In genomic region chr2:37168217-37168981, GRCh38 we compare ENCODE assay signal across 8 cellular contexts. TPM values are rescaled to one million over a fixed set of nuclear protein-coding genes. Genes with fewer than 3 reads are reported as not detected.
DNase-seq lines count a peak whose midpoint lies in the region; ATAC-seq and TF ChIP-seq lines count a peak whose summit lies in the region.

No MANE protein-coding gene starts in this region.

- no peak overlapping the region for H3K4me3 ChIP-seq in AG04449 (ENCODE audit: low read depth, low read length)
- no peak overlapping the region for H3K4me3 ChIP-seq in Karpas-422 (ENCODE audit: low read length)
- peak overlapping the region in 1 of 2 donors; percentile 20 for H3K4me3 ChIP-seq in mucosa of rectum (ENCODE audit: low read length in 2 of 2)

- H4K20me1 ChIP-seq in Karpas-422 (ENCODE audit: insufficient read depth, low read depth, low read length), result no peaks in the 10 kb centered on the region

- H3K27ac ChIP-seq in Karpas-422 (ENCODE audit: low read length) (no peak overlapping the region), mucosa of rectum (ENCODE audit: low read depth in 2 of 2, low read length in 2 of 2) (peak overlapping the region; percentile 38 to 48)

- peaks cover 2% of the 10 kb centered on the region for H3K27me3 Mint-ChIP-seq in endothelial cell (ENCODE audit: unreplicated experiment)

- ATAC-seq in HG03139 (IDR thresholded peaks at IDR 0.05; ENCODE audit: unreplicated experiment), result no peak

- H3K36me3 ChIP-seq in Karpas-422 (ENCODE audit: insufficient read depth, low read length) (no peaks in the 10 kb centered on the region), mucosa of rectum (ENCODE audit: control insufficient read depth in 2 of 2, insufficient read depth in 2 of 2, low read length in 2 of 2) (no peaks in the 10 kb centered on the region)

- no peak overlapping the region for H3K9ac ChIP-seq in Karpas-422 (ENCODE audit: low read length)
- peak overlapping the region in 1 of 2 donors; percentile 43 for H3K9ac ChIP-seq in mucosa of rectum (ENCODE audit: low read depth in 1 of 2, low read length in 2 of 2)

- no peaks in the 10 kb centered on the region for H3K9me2 ChIP-seq in Karpas-422 (replicated peaks; ENCODE audit: insufficient read depth, low read length)

- POLR2A ChIA-PET in AG04449 (lab: Yijun Ruan, JAX), result no interaction called here

- TF ChIP-seq CTCF in AG04449 (IDR thresholded peaks at IDR 0.05; ENCODE audit: insufficient read depth, low read length, missing control alignments), result peak; percentile 61
- peak; percentile 84 for TF ChIP-seq CTCF in endothelial cell (IDR thresholded peaks at IDR 0.05; ENCODE audit: unreplicated experiment)

- H3K4me2 ChIP-seq in Karpas-422 (ENCODE audit: low read depth, low read length, poor library complexity, severe bottlenecking), result no peak overlapping the region

- H3K4me1 ChIP-seq in Karpas-422 (ENCODE audit: low read length), result no peaks in the 10 kb centered on the region
- peaks cover 0 to 4% of the 10 kb centered on the region in 2 donors for H3K4me1 ChIP-seq in mucosa of rectum (ENCODE audit: control insufficient read depth in 2 of 2, insufficient read depth in 2 of 2, low read length in 2 of 2)

- CTCF ChIA-PET in AG04449 (lab: Yijun Ruan, JAX), result interaction anchor here (0.6 to 4.8 kb wide), 25 partner anchors 9 to 709 kb away, joined by 3 to 54 read pairs (median 4); partner anchors contain the start of genes CEBPZ, EIF2AK2 and NDUFAF7

- peaks cover 12% of the 10 kb centered on the region for H3K9me3 ChIP-seq in Karpas-422 (ENCODE audit: low read length)
- H3K9me3 ChIP-seq in mucosa of rectum (ENCODE audit: control insufficient read depth in 2 of 2, low read length in 2 of 2), result no peaks in the 10 kb centered on the region

- H3K27ac Mint-ChIP-seq in endothelial cell (ENCODE audit: unreplicated experiment), result no peak overlapping the region

- no peaks in the 10 kb centered on the region for H3K79me2 ChIP-seq in Karpas-422 (ENCODE audit: low read length)

- H3K27me3 ChIP-seq in Karpas-422 (ENCODE audit: low read length) (no peaks in the 10 kb centered on the region; the same call in 1 of the 2 replicates), mucosa of rectum (ENCODE audit: control insufficient read depth in 2 of 2, insufficient read depth in 2 of 2, low read length in 2 of 2) (no peaks in the 10 kb centered on the region)

- no peaks in the 10 kb centered on the region for H3K4me1 Mint-ChIP-seq in endothelial cell (ENCODE audit: unreplicated experiment)

- no peak for DNase-seq in AG04449 (ENCODE audit: low read depth, low spot score)
- DNase-seq in GF-D8 (lab: John Stamatoyannopoulos, UW), result peak; percentile 30
- peak; percentile 80 for DNase-seq in Karpas-422
- peak; percentile 65 for DNase-seq in SKM-1 treated with dmso at 0.1 percent for 144 hours (lab: John Stamatoyannopoulos, UW; ENCODE audit: unreplicated experiment)
- DNase-seq in endothelial cell (ENCODE audit: low spot score), result peak; percentile 27
- DNase-seq in mesenteric fat pad (ENCODE audit: low spot score), result no peak

- H3K4me3 Mint-ChIP-seq in endothelial cell (ENCODE audit: unreplicated experiment), result no peak overlapping the region

- H3K36me3 Mint-ChIP-seq in endothelial cell (ENCODE audit: low read depth, unreplicated experiment), result peaks cover 5% of the 10 kb centered on the region

- peaks cover 6% of the 10 kb centered on the region for H3K9me3 Mint-ChIP-seq in endothelial cell (ENCODE audit: unreplicated experiment)

- no peak overlapping the region for H2AFZ ChIP-seq in Karpas-422 (ENCODE audit: low read length)

RNA-seq across cellular contexts. Expression of gene EIF2AK2, which starts 11.6 kb away (rescaled TPM):
- total RNA-seq in Karpas-422 (2014; rRNA removed; shearing (Covaris generic); ENCODE audit: low replicate concordance), result 24.9 and 29.3 TPM in 2 replicates
- total RNA-seq in endothelial cell (ENCODE audit: unreplicated experiment) (32.9 TPM), mesenteric fat pad (56.2 TPM)

RNA-seq across cellular contexts. Expression of gene SULT6B1, which starts 20.1 kb away (rescaled TPM):
- not detected in 2 replicates for total RNA-seq in Karpas-422 (2014; rRNA removed; shearing (Covaris generic); ENCODE audit: low replicate concordance)
- not detected for total RNA-seq in endothelial cell (ENCODE audit: unreplicated experiment)
- total RNA-seq in mesenteric fat pad, result not detected

RNA-seq across cellular contexts. Expression of gene CEBPZOS, which starts 27.9 kb away (rescaled TPM):
- total RNA-seq in Karpas-422 (2014; rRNA removed; shearing (Covaris generic); ENCODE audit: low replicate concordance), result 20.8 and 31.0 TPM in 2 replicates
- total RNA-seq in endothelial cell (ENCODE audit: unreplicated experiment) (18.5 TPM), mesenteric fat pad (40.2 TPM)

Comparison
In these comparisons a context has a peak if more than half of its experiments do, and no peak if none do; other contexts are left out.
1. DNase-seq: peak in GF-D8 (single experiment), Karpas-422 (single experiment), SKM-1 treated with dmso at 0.1 percent for 144 hours (single experiment) and endothelial cell (single experiment); none in AG04449 (single experiment) and mesenteric fat pad (single experiment).